Comparison of ENCODE assay signal across 19 cellular contexts in the genomic region with DNA sequence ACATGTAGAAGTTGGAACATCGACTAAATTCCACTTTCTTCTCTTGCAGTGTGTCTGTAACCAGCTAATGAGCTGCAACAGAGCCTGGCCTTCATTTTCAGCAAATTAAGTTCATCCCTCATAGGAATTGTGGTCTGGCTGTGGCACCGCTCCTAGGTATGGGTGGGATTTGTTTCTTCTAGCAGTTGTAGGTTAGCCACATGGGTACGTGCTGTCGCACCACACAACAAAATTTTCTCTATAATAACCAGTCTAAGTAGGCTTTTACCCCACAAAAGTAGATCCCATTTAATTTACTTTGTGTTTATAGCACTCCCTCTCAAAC. TPM values are rescaled to one million over a fixed set of nuclear protein-coding genes. Genes with fewer than 3 reads are reported as not detected.
DNase-seq lines count a peak whose midpoint lies in the region; ATAC-seq and TF ChIP-seq lines count a peak whose summit lies in the region.
"Had no signal": no experiment of that assay in that cellular context is flagged by ENCODE, and none has a peak within 500 bp of the region (broad histone marks: within the 10 kb centered on the region; RNA-seq: fewer than 3 reads in every experiment).

No MANE protein-coding gene starts in this region.

- intact Hi-C loops in dorsolateral prefrontal cortex (cut with DNase I) (loop anchor here (5.0 to 10.0 kb wide), 2 partner anchors 56 to 58 kb away; a partner anchor contains a TSS), testis (cut with DNase I; ENCODE audit: low total_unique reads) (no loop called here)

- TF ChIP-seq POLR2A in testis (IDR thresholded peaks at IDR 0.05), result no peak

- TF ChIP-seq CTCF in dorsolateral prefrontal cortex (IDR thresholded peaks at IDR 0.05 in 54 of 56, conservative IDR thresholded peaks at IDR 0.05 in 2 of 56; ENCODE audit: low read depth in 1 of 56, partially characterized antibody in 56 of 56) (no peak), testis (IDR thresholded peaks at IDR 0.05) (no peak), right atrium auricular region (IDR thresholded peaks at IDR 0.05) (no peak)

- no peaks in the 10 kb centered on the region for H3K36me3 ChIP-seq in muscle layer of duodenum (ENCODE audit: control insufficient read depth in 1 of 2, insufficient read depth in 2 of 2, low read length in 2 of 2)
- no peaks in the 10 kb centered on the region for H3K36me3 ChIP-seq in testis (ENCODE audit: low read depth, missing control alignments)
- no peaks in the 10 kb centered on the region for H3K36me3 ChIP-seq in right atrium auricular region

- H3K9me3 ChIP-seq in muscle layer of duodenum (ENCODE audit: control insufficient read depth in 1 of 2, low read length in 2 of 2), result no peaks in the 10 kb centered on the region
- no peaks in the 10 kb centered on the region for H3K9me3 ChIP-seq in testis
- no peaks in the 10 kb centered on the region for H3K9me3 ChIP-seq in right atrium auricular region

- 55 to 57% methylated on average over 4 of the region's 4 CpGs for WGBS in testis, 2 donors

- H3K4me3 ChIP-seq in dorsolateral prefrontal cortex (peak overlapping the region in 11 of 59 donors; percentile 0 to 29 (median 12)), muscle layer of duodenum (ENCODE audit: low read depth in 1 of 2, low read length in 2 of 2) (peak overlapping the region in 1 of 2 donors; percentile 24), testis (no peak overlapping the region), right atrium auricular region (no peak overlapping the region)
- H3K4me3 ChIP-seq: K562 had no signal

- H3K27me3 ChIP-seq in dorsolateral prefrontal cortex (no peaks in the 10 kb centered on the region), muscle layer of duodenum (ENCODE audit: low read depth, low read length) (no peaks in the 10 kb centered on the region), testis (no peaks in the 10 kb centered on the region), right atrium auricular region (no peaks in the 10 kb centered on the region)

- peak; percentile 19 for DNase-seq in M059J (ENCODE audit: low read depth)
- DNase-seq in dorsolateral prefrontal cortex, result peak in 1 of 10 donors; percentile 27
- peak; percentile 16 for DNase-seq in testis
- DNase-seq in right atrium auricular region (ENCODE audit: low spot score), result no peak
- no peak for DNase-seq in cerebellar nuclear complex (lab: John Stamatoyannopoulos, UW)
- no peak for DNase-seq in T-helper 1 cell
- DNase-seq: activated B cell treated with CpG ODN at 0.5 μM for 24 hours; activated T-cell treated with anti-CD3 and anti-CD28 coated beads, Interleukin-2, amount 50 U/mL, for 48 hours; effector memory CD4-positive, alpha-beta T cell; H7; kidney; NCI-H2081; NCI-H524; SHP77; stimulated activated CD4-positive, alpha-beta T cell treated with anti-CD3 and anti-CD28 coated beads, Interleukin-2, amount 100 ng/mL, for 24 hours had no signal

- no peak for ATAC-seq in GM21786 (IDR thresholded peaks at IDR 0.05; ENCODE audit: unreplicated experiment)
- ATAC-seq: K562 had no signal

- H3K27ac ChIP-seq in dorsolateral prefrontal cortex (peak overlapping the region in 50 of 59 donors; percentile 2 to 79 (median 38)), muscle layer of duodenum (ENCODE audit: low read length) (peak overlapping the region; percentile 68), testis (no peak overlapping the region), right atrium auricular region (no peak overlapping the region)
- H3K27ac ChIP-seq: HL-60 had no signal

- H3K4me1 ChIP-seq in muscle layer of duodenum (ENCODE audit: control insufficient read depth in 1 of 2, insufficient read depth in 2 of 2, low read length in 2 of 2) (peaks cover 3 to 15% of the 10 kb centered on the region in 2 donors), testis (no peaks in the 10 kb centered on the region), right atrium auricular region (no peaks in the 10 kb centered on the region)

RNA-seq across cellular contexts. Expression of a gene that starts 59.9 kb away (rescaled TPM):
- total RNA-seq in M059J (2014; rRNA removed; shearing (Covaris generic)), result 7.6 and 7.7 TPM in 2 replicates
- total RNA-seq in dorsolateral prefrontal cortex (100 to 1,000 TPM; 147 to 673 (median 441) TPM), testis (10 to 100 TPM; 19.9 to 53.1 TPM), right atrium auricular region (10 to 100 TPM; 36.1 to 57.5 TPM)
- 18.3 TPM for polyA plus RNA-seq in testis (ENCODE audit: insufficient read depth, low read depth, low replicate concordance)

Comparison
In these comparisons a context has a peak if more than half of its experiments do, and no peak if none do; other contexts are left out.
1. DNase-seq: peak in M059J (single experiment) and testis (single experiment); none in right atrium auricular region (single experiment), cerebellar nuclear complex (0 of 2) and T-helper 1 cell (0 of 5).
2. H3K27ac ChIP-seq: peak in dorsolateral prefrontal cortex (50 of 59) and muscle layer of duodenum (single experiment); none in testis (0 of 2) and right atrium auricular region (0 of 2).